13 cellular contexts compared by ENCODE assay signal in genomic region chr6:53837875-53838806, GRCh38. TPM values are rescaled to one million over a fixed set of nuclear protein-coding genes. Genes with fewer than 3 reads are reported as not detected.
DNase-seq lines count a peak whose midpoint lies in the region; TF ChIP-seq lines count a peak whose summit lies in the region.
"Had no signal": no experiment of that assay in that cellular context is flagged by ENCODE, and none has a peak within 500 bp of the region (broad histone marks: within the 10 kb centered on the region; RNA-seq: fewer than 3 reads in every experiment).

No MANE protein-coding gene starts in this region.

- H3K36me3 Mint-ChIP-seq in immature natural killer cell = peaks cover 0 to 11% (median 5%) of the 10 kb centered on the region in 3 donors

- in situ Hi-C loops in astrocyte of the spinal cord (cut with HindIII; ENCODE audit: low sequenced_read_pairs) = no loop called here

- no peaks in the 10 kb centered on the region for H3K4me1 Mint-ChIP-seq in immature natural killer cell

- TF ChIP-seq CTCF in astrocyte of the spinal cord (IDR thresholded peaks at IDR 0.05; ENCODE audit: low read depth, low read length) = no peak

- no peak overlapping the region for H3K27ac Mint-ChIP-seq in immature natural killer cell
- H3K27ac Mint-ChIP-seq: CD4-positive, alpha-beta memory T cell; naive thymus-derived CD4-positive, alpha-beta T cell had no signal

- no peak overlapping the region for H3K4me3 ChIP-seq in astrocyte of the spinal cord (ENCODE audit: low read depth, low read length)
- H3K4me3 ChIP-seq: esophagus squamous epithelium had no signal

- no peak overlapping the region for H3K4me3 Mint-ChIP-seq in immature natural killer cell
- H3K4me3 Mint-ChIP-seq: CD4-positive, alpha-beta memory T cell; naive thymus-derived CD4-positive, alpha-beta T cell had no signal

- DNase-seq in COLO829 (ENCODE audit: low spot score) (peak; percentile 63), NCI-H1048 (lab: John Stamatoyannopoulos, UW) (peak; percentile 73), astrocyte of the spinal cord (ENCODE audit: low read depth, low spot score) (peak; percentile 34), mucosa of gallbladder (ENCODE audit: low spot score) (peak; percentile 45), AG08395 (ENCODE audit: low spot score) (no peak), immature natural killer cell (no peak), AML-193 (lab: John Stamatoyannopoulos, UW) (no peak)
- DNase-seq in activated CD4-positive, CD25-positive, alpha-beta regulatory T cell (lab: John Stamatoyannopoulos, UW) = no peak
- DNase-seq: activated gamma-delta T cell; CD4-positive, alpha-beta memory T cell; esophagus squamous epithelium; Kasumi-1; naive thymus-derived CD4-positive, alpha-beta T cell had no signal

- H3K27me3 Mint-ChIP-seq in immature natural killer cell (ENCODE audit: low read depth in 3 of 3) = peaks cover 1 to 2% (median 2%) of the 10 kb centered on the region in 3 donors
- H3K27me3 Mint-ChIP-seq: CD4-positive, alpha-beta memory T cell had no signal

- peaks cover 0 to 6% (median 0%) of the 10 kb centered on the region in 6 donors for H3K9me3 Mint-ChIP-seq in immature natural killer cell

RNA-seq across cellular contexts. Expression of gene LRRC1, which starts 43.3 kb away (rescaled TPM):
- total RNA-seq in mucosa of gallbladder = 17.3 TPM
- polyA plus RNA-seq in immature natural killer cell = 1 to 10 TPM; 1.6 to 2.8 (median 2.7) TPM

Comparison
In these comparisons a context has a peak if more than half of its experiments do, and no peak if none do; other contexts are left out.
1. DNase-seq: peak in COLO829 (single experiment), NCI-H1048 (single experiment), astrocyte of the spinal cord (single experiment) and mucosa of gallbladder (single experiment); none in AG08395 (single experiment), activated CD4-positive, CD25-positive, alpha-beta regulatory T cell (0 of 4), immature natural killer cell (0 of 3) and AML-193 (0 of 2).